22 cellular contexts compared by ENCODE assay signal in the genomic region with DNA sequence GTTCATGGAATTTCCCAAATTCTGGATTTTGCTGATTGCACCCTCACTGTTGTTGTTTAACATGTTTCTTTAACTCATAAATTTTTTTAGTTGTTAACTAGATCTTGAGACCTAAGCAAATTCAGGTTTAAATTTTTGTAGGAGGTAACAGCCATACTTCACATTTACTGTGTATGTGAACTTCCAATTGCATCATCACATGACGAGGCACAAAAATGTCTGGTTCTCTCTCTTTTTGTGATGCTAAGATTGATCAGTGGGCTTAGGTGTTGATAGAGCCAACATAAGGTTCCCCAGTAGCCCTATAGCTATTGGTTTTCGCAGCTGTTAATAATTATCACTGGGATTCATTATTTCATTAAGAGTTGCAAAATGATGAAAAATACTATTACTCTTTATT.
"Had no signal": no experiment of that assay in that cellular context is flagged by ENCODE, and none has a peak within 500 bp of the region (broad histone marks: within the 10 kb centered on the region; RNA-seq: fewer than 3 reads in every experiment).

No MANE protein-coding gene starts in this region.

- H3K27ac Mint-ChIP-seq: immature natural killer cell had no signal

- H2AFZ ChIP-seq: hepatocyte had no signal

- H3K9me3 ChIP-seq: esophagus muscularis mucosa, gastroesophageal sphincter, heart left ventricle, left ventricle myocardium inferior, lower lobe of right lung, mucosa of descending colon had no signal

- H3K4me3 Mint-ChIP-seq: immature natural killer cell, mesothelial cell of epicardium had no signal

- H3K4me2 ChIP-seq: hepatocyte had no signal

- H3K4me3 ChIP-seq: coronary artery, dorsolateral prefrontal cortex, esophagus muscularis mucosa, gastroesophageal sphincter, heart left ventricle, hepatocyte, left ventricle myocardium inferior, lower lobe of right lung, mucosa of descending colon had no signal

- ATAC-seq: foreskin keratinocyte, gastroesophageal sphincter, heart left ventricle, left colon, left lobe of liver, lower lobe of right lung, mucosa of descending colon had no signal

- H3K4me1 Mint-ChIP-seq: immature natural killer cell had no signal

- DNase-seq: dermis blood vessel endothelial cell; dorsolateral prefrontal cortex; effector CD4-positive, alpha-beta T cell; effector memory CD4-positive, alpha-beta T cell; foreskin keratinocyte; heart left ventricle; hypothalamus; immature natural killer cell; islet precursor cell; kidney; kidney glomerular epithelial cell; left colon; left ventricle myocardium inferior; lower lobe of right lung; mesenchymal stem cell; mucosa of descending colon had no signal

- H3K27me3 ChIP-seq: dorsolateral prefrontal cortex, esophagus muscularis mucosa, foreskin keratinocyte, gastroesophageal sphincter, heart left ventricle, hepatocyte had no signal

- H3K4me1 ChIP-seq: esophagus muscularis mucosa, foreskin keratinocyte, gastroesophageal sphincter, heart left ventricle, left ventricle myocardium inferior, lower lobe of right lung had no signal

- H3K27ac ChIP-seq: coronary artery, dorsolateral prefrontal cortex, esophagus muscularis mucosa, foreskin keratinocyte, gastroesophageal sphincter, heart left ventricle, hepatocyte, left ventricle myocardium inferior, lower lobe of right lung had no signal

- H3K9me3 Mint-ChIP-seq: immature natural killer cell, mesothelial cell of epicardium had no signal
